ENCODE assay signal across 30 cellular contexts in genomic region chr1:210738256-210738655, GRCh38.
"Had no signal": no experiment of that assay in that cellular context is flagged by ENCODE, and none has a peak within 500 bp of the region (broad histone marks: within the 10 kb centered on the region; RNA-seq: fewer than 3 reads in every experiment).

No MANE protein-coding gene starts in this region.

- H3K27ac ChIP-seq: neural progenitor cell, ovary, parathyroid adenoma, psoas muscle, skin epidermis, spleen, suprapubic skin, thoracic aorta, thyroid gland, tibial nerve, upper lobe of left lung, vagina had no signal

- H3K4me1 ChIP-seq: parathyroid adenoma, psoas muscle, spleen, suprapubic skin, thyroid gland, tibial nerve, upper lobe of left lung, vagina had no signal

- H3K4me2 ChIP-seq: neural progenitor cell, smooth muscle cell had no signal

- H3K4me3 ChIP-seq: neural progenitor cell, ovary, psoas muscle, skin epidermis, smooth muscle cell, spleen, suprapubic skin, thoracic aorta, thyroid gland, tibial nerve, upper lobe of left lung, vagina had no signal

- H3K79me2 ChIP-seq: parathyroid adenoma had no signal

- ATAC-seq: natural killer cell; psoas muscle; right cardiac atrium; sciatic nerve; stimulated activated memory B cell treated with anti-CD40 and anti-IgM and Interleukin-4, amounts not matched to agents 10 μg/mL and 1 μg/mL and 100 μg/mL, for 72 hours; stimulated activated naive CD8-positive, alpha-beta T cell treated with anti-CD3 and anti-CD28 coated beads, Interleukin-15, amount 100 ng/mL, for 72 hours; stimulated activated naive CD8-positive, alpha-beta T cell treated with anti-CD3 and anti-CD28 coated beads, Interleukin-15, Interleukin-2, amounts not matched to agents 100 U/mL and 50 U/mL, for 24 hours had no signal

- FAIRE-seq: urothelium cell line had no signal

- DNase-seq: natural killer cell; occipital lobe; ovary; posterior cingulate gyrus; psoas muscle; right cardiac atrium; spleen; stimulated activated CD4-positive, alpha-beta T cell treated with anti-CD3 and anti-CD28 coated beads, Interleukin-12 subunit alpha, Interleukin-12 subunit beta, amount 100 ng/mL, for 4 hours; stimulated activated CD4-positive, alpha-beta T cell treated with anti-CD3 and anti-CD28 coated beads, Interleukin-1b, Interleukin-23, amount 100 ng/mL, for 48 hours; stimulated activated CD4-positive, alpha-beta T cell treated with anti-CD3 and anti-CD28 coated beads, Interleukin-4, amount 100 ng/mL, for 1 hour; stimulated activated CD4-positive, alpha-beta T cell treated with anti-CD3 and anti-CD28 coated beads, Interleukin-4, amount 100 ng/mL, for 4 hours; stimulated activated CD8-positive, alpha-beta memory T cell treated with anti-CD3 and anti-CD28 coated beads, Interleukin-4, amount 100 ng/mL, for 48 hours; stimulated activated naive CD4-positive, alpha-beta T cell; stimulated activated naive CD8-positive, alpha-beta T cell treated with anti-CD3 and anti-CD28 coated beads, Interleukin-15, amount 100 ng/mL, for 72 hours; stimulated activated naive CD8-positive, alpha-beta T cell treated with anti-CD3 and anti-CD28 coated beads, Interleukin-15, Interleukin-2, amounts not matched to agents 100 U/mL and 50 U/mL, for 24 hours; substantia nigra; thyroid gland; trophoblast cell; upper lobe of left lung had no signal

- H3K27me3 ChIP-seq: neural progenitor cell, ovary, spleen, suprapubic skin, thyroid gland, tibial nerve, upper lobe of left lung, vagina had no signal

- H3K9me3 ChIP-seq: ovary, psoas muscle, spleen, suprapubic skin, thoracic aorta, thyroid gland, tibial nerve, upper lobe of left lung, vagina had no signal

- H3K36me3 ChIP-seq: neural progenitor cell, ovary, spleen, suprapubic skin, thoracic aorta, thyroid gland, tibial nerve, upper lobe of left lung, vagina had no signal

- H3K9ac ChIP-seq: neural progenitor cell, parathyroid adenoma had no signal

- H2AFZ ChIP-seq: neural progenitor cell, parathyroid adenoma had no signal
